Comparison of ENCODE assay signal across 8 cellular contexts in genomic region chr1:155277070-155277895, GRCh38. TPM values are rescaled to one million over a fixed set of nuclear protein-coding genes. Genes with fewer than 3 reads are reported as not detected.
A peak's percentile ranks its signal among the peaks of the same experiment; 100 is the strongest.
DNase-seq lines count a peak whose midpoint lies in the region; ATAC-seq and TF ChIP-seq lines count a peak whose summit lies in the region.

Gene HCN3, plus strand, starts transcription at chr1:155277463. Its CDS starts 128 bp downstream, at chr1:155277591.

- WGBS in lower leg skin, 2 donors = 1 to 2% methylated on average over 44 to 50 of the region's 68 CpGs

- peak; percentile 46 for ATAC-seq in GM19452 (IDR thresholded peaks at IDR 0.05; ENCODE audit: unreplicated experiment)

- peak; percentile 90 for TF ChIP-seq CTCF in C4-2B (conservative IDR thresholded peaks at IDR 0.05)
- TF ChIP-seq CTCF in dorsolateral prefrontal cortex (IDR thresholded peaks at IDR 0.05 in 54 of 56, conservative IDR thresholded peaks at IDR 0.05 in 2 of 56; ENCODE audit: low read depth in 1 of 56, partially characterized antibody in 56 of 56) = peak in 55 of 56 donors; percentile 53 to 95 (median 79)
- TF ChIP-seq CTCF in lower leg skin (IDR thresholded peaks at IDR 0.05) = no peak

- H3K4me3 ChIP-seq in dorsolateral prefrontal cortex (peak within 1 kb of the TSS; percentile 48 to 94 (median 82)), lower leg skin (ENCODE audit: low read depth, poor library complexity, severe bottlenecking) (peak within 1 kb of the TSS; percentile 57)

- TF ChIP-seq POLR2A in lower leg skin (IDR thresholded peaks at IDR 0.05) = no peak

- intact Hi-C loops in dorsolateral prefrontal cortex (cut with DNase I) (loop anchor here (2.0 to 5.0 kb wide), 3 partner anchors 32 to 46 kb away; partner anchors contain the start of genes FDPS (in 1 of the 2) and RUSC1 (in 1 of the 2)), lower leg skin (cut with DNase I; ENCODE audit: low total_unique reads) (loop anchor here (5.0 kb wide), 1 partner anchor 45 kb away; the partner anchor contains the start of gene RUSC1)

- peak; percentile 97 for DNase-seq in HK-2 (ENCODE audit: unreplicated experiment)
- DNase-seq in NCI-H774 (lab: John Stamatoyannopoulos, UW) = peak; percentile 99
- peak; percentile 92 to 93 for DNase-seq in activated CD4-positive, alpha-beta T cell treated with anti-CD3 and anti-CD28 coated beads, Interleukin-2, amount 50 U/mL, for 4 hours
- peak; percentile 97 to 99 (median 98) for DNase-seq in dorsolateral prefrontal cortex
- peak; percentile 97 to 100 for DNase-seq in lower leg skin (ENCODE audit: low spot score in 2 of 2)
- peak; percentile 96 for DNase-seq in stimulated activated CD4-positive, alpha-beta T cell treated with anti-CD3 and anti-CD28 coated beads, Interleukin-4, amount 100 ng/mL, for 24 hours

- no peaks in the 10 kb centered on the region for H3K27me3 ChIP-seq in dorsolateral prefrontal cortex

- peak within 1 kb of the TSS; percentile 51 for H3K27ac ChIP-seq in C4-2B
- peak within 1 kb of the TSS in 54 of 59 donors; percentile 0 to 90 (median 73) for H3K27ac ChIP-seq in dorsolateral prefrontal cortex

RNA-seq across cellular contexts. Expression of gene HCN3, which starts in this region (rescaled TPM):
- 10 to 100 TPM in 94 of 120 experiments, 1 to 10 TPM in 26; 6.0 to 24.1 (median 11.7) TPM for total RNA-seq in dorsolateral prefrontal cortex
- 1 to 10 TPM; 5.4 to 8.5 (median 6.4) TPM for total RNA-seq in lower leg skin

Comparison
In these comparisons a context has a peak if more than half of its experiments do, and no peak if none do; other contexts are left out.
1. Peak in every context shown above with its lines: DNase-seq, ATAC-seq, H3K4me3 ChIP-seq and H3K27ac ChIP-seq.
2. CTCF ChIP-seq: peak in C4-2B (single experiment) and dorsolateral prefrontal cortex (55 of 56); none in lower leg skin (0 of 3).